Comparison of ENCODE assay signal across 10 cellular contexts in genomic region chr1:65247419-65248359, GRCh38.
DNase-seq lines count a peak whose midpoint lies in the region; TF ChIP-seq lines count a peak whose summit lies in the region.
"Had no signal": no experiment of that assay in that cellular context is flagged by ENCODE, and none has a peak within 500 bp of the region (broad histone marks: within the 10 kb centered on the region; RNA-seq: fewer than 3 reads in every experiment).

No MANE protein-coding gene starts in this region.

- H3K36me3 ChIP-seq in SJCRH30 (no peaks in the 10 kb centered on the region), ovary (no peaks in the 10 kb centered on the region), transverse colon (no peaks in the 10 kb centered on the region)

- peak overlapping the region in 1 of 3 experiments; percentile 30 for H3K4me3 Mint-ChIP-seq in nephron
- no peak overlapping the region for H3K4me3 Mint-ChIP-seq in T-helper 2 cell treated with Interferon-gamma antibody and Interleukin-4, amounts not matched to agents 5 μg/mL and 100 μg/mL, for 36 hours
- H3K4me3 Mint-ChIP-seq: activated T-cell treated with anti-CD3 and anti-CD28 coated beads, Interleukin-2, amount 50 U/mL, for 72 hours had no signal

- in situ Hi-C loops in transverse colon (cut with MboI; ENCODE audit: low pct_ligation_motif_present in 1 of 4, low pct_unique_long_range_greater_than_20kb in 1 of 4, low sequenced_read_pairs in 3 of 4), result loop anchor here in 3 of 4 donors (25.0 kb wide), 3 partner anchors 440 to 990 kb away; no protein-coding TSS in a partner anchor

- H3K27me3 ChIP-seq in SJCRH30, result no peaks in the 10 kb centered on the region
- H3K27me3 ChIP-seq in ovary, result no peaks in the 10 kb centered on the region
- H3K27me3 ChIP-seq in transverse colon, result no peaks in the 10 kb centered on the region

- TF ChIP-seq EP300 in ovary (IDR thresholded peaks at IDR 0.05), result no peak
- TF ChIP-seq EP300 in transverse colon (IDR thresholded peaks at IDR 0.05; ENCODE audit: low read depth), result no peak

- peak; percentile 91 for DNase-seq in AG20443 (ENCODE audit: low spot score)
- DNase-seq in SJCRH30, result peak; percentile 17 to 28
- peak; percentile 54 for DNase-seq in fibroblast of mammary gland (ENCODE audit: low read depth)
- DNase-seq in SW480 (ENCODE audit: low spot score), result no peak
- DNase-seq in ovary, result no peak
- no peak for DNase-seq in transverse colon
- no peak for DNase-seq in T-helper 2 cell treated with Interferon-gamma antibody and Interleukin-4, amounts not matched to agents 5 μg/mL and 100 μg/mL, for 36 hours (ENCODE audit: low spot score)
- DNase-seq: activated T-cell treated with anti-CD3 and anti-CD28 coated beads, Interleukin-2, amount 50 U/mL, for 72 hours; DMS153 had no signal

- 17 to 28% (median 19%) methylated on average over 4 of the region's 4 CpGs for WGBS in ovary, 3 donors
- 54 to 80% methylated on average over 3 to 4 of the region's 4 CpGs for WGBS in transverse colon (ENCODE audit: low coverage in 1 of 2), 2 donors

- H3K4me1 ChIP-seq in SJCRH30, result no peaks in the 10 kb centered on the region
- no peaks in the 10 kb centered on the region for H3K4me1 ChIP-seq in ovary (ENCODE audit: insufficient read depth)
- no peaks in the 10 kb centered on the region for H3K4me1 ChIP-seq in transverse colon

- TF ChIP-seq CTCF in fibroblast of mammary gland (conservative IDR thresholded peaks at IDR 0.05; ENCODE audit: control insufficient read depth, insufficient read depth, low read depth, low read length), result no peak
- no peak for TF ChIP-seq CTCF in nephron (IDR thresholded peaks at IDR 0.05; ENCODE audit: unreplicated experiment in 3 of 3)
- TF ChIP-seq CTCF in ovary (IDR thresholded peaks at IDR 0.05), result no peak
- no peak for TF ChIP-seq CTCF in transverse colon (IDR thresholded peaks at IDR 0.05)

- H3K9me3 Mint-ChIP-seq in nephron, result no peaks in the 10 kb centered on the region
- H3K9me3 Mint-ChIP-seq in T-helper 2 cell treated with Interferon-gamma antibody and Interleukin-4, amounts not matched to agents 5 μg/mL and 100 μg/mL, for 36 hours, result no peaks in the 10 kb centered on the region
- H3K9me3 Mint-ChIP-seq: activated T-cell treated with anti-CD3 and anti-CD28 coated beads, Interleukin-2, amount 50 U/mL, for 72 hours had no signal

- no peak for TF ChIP-seq POLR2A in ovary (IDR thresholded peaks at IDR 0.05)
- TF ChIP-seq POLR2A in transverse colon (IDR thresholded peaks at IDR 0.05), result no peak

- peak overlapping the region; percentile 75 to 91 (median 79) for H3K27ac Mint-ChIP-seq in nephron
- H3K27ac Mint-ChIP-seq in T-helper 2 cell treated with Interferon-gamma antibody and Interleukin-4, amounts not matched to agents 5 μg/mL and 100 μg/mL, for 36 hours, result no peak overlapping the region
- H3K27ac Mint-ChIP-seq: activated T-cell treated with anti-CD3 and anti-CD28 coated beads, Interleukin-2, amount 50 U/mL, for 72 hours had no signal

- H3K4me3 ChIP-seq in SJCRH30 (no peak overlapping the region), fibroblast of mammary gland (ENCODE audit: control insufficient read depth, low read depth, low read length) (no peak overlapping the region), ovary (no peak overlapping the region), transverse colon (no peak overlapping the region)

- H3K9me3 ChIP-seq in SJCRH30 (replicated peaks) (no peaks in the 10 kb centered on the region), ovary (no peaks in the 10 kb centered on the region), transverse colon (no peaks in the 10 kb centered on the region)

- H3K27ac ChIP-seq in SJCRH30 (no peak overlapping the region), ovary (no peak overlapping the region), transverse colon (peak overlapping the region in 1 of 4 donors; percentile 17)

- peaks cover 12% of the 10 kb centered on the region for H3K27me3 Mint-ChIP-seq in nephron (ENCODE audit: low read depth)
- peaks cover 25% of the 10 kb centered on the region for H3K27me3 Mint-ChIP-seq in T-helper 2 cell treated with Interferon-gamma antibody and Interleukin-4, amounts not matched to agents 5 μg/mL and 100 μg/mL, for 36 hours (ENCODE audit: low read depth)

- no peaks in the 10 kb centered on the region for H3K36me3 Mint-ChIP-seq in nephron (ENCODE audit: low read depth)
- no peaks in the 10 kb centered on the region for H3K36me3 Mint-ChIP-seq in T-helper 2 cell treated with Interferon-gamma antibody and Interleukin-4, amounts not matched to agents 5 μg/mL and 100 μg/mL, for 36 hours (ENCODE audit: low read depth)

- peaks cover 8% of the 10 kb centered on the region for H3K4me1 Mint-ChIP-seq in nephron
- H3K4me1 Mint-ChIP-seq in T-helper 2 cell treated with Interferon-gamma antibody and Interleukin-4, amounts not matched to agents 5 μg/mL and 100 μg/mL, for 36 hours (ENCODE audit: low read depth), result no peaks in the 10 kb centered on the region

- intact Hi-C loops in ovary (cut with DNase I), result no loop called here
- intact Hi-C loops in transverse colon (cut with DNase I; ENCODE audit: low total_unique reads), result no loop called here

Comparison
In these comparisons a context has a peak if more than half of its experiments do, and no peak if none do; other contexts are left out.
1. DNase-seq: peak in AG20443 (single experiment), SJCRH30 (2 of 2) and fibroblast of mammary gland (single experiment); none in SW480 (single experiment), ovary (0 of 5), transverse colon (single experiment) and T-helper 2 cell treated with Interferon-gamma antibody and Interleukin-4, amounts not matched to agents 5 μg/mL and 100 μg/mL, for 36 hours (single experiment).